In the genomic region with DNA sequence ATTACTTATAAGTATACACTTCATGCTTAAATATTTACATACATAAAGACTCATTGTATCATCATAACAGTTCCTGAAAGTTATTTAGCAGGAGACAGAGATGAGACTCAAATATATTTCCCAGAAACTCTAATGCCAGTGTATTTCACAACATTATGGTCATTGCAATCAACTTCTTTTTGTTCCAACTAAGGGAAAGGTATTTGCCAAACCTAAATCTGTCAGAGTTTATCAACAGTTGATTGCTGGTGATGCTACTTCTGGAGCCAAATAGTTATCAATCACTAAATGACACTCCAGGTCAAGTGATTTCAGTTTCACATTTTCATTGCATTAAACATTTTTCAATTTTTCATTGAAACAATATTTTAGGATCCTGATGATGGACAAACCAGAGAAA, we compare ENCODE assay signal across 27 cellular contexts.
"Had no signal": no experiment of that assay in that cellular context is flagged by ENCODE, and none has a peak within 500 bp of the region (broad histone marks: within the 10 kb centered on the region; RNA-seq: fewer than 3 reads in every experiment).

No MANE protein-coding gene starts in this region.

- H3K27ac ChIP-seq: neural progenitor cell, ovary, parathyroid adenoma, psoas muscle, skin epidermis, spleen, suprapubic skin, testis, tibial artery, transverse colon, upper lobe of right lung, uterus had no signal

- H3K79me2 ChIP-seq: parathyroid adenoma had no signal

- H2AFZ ChIP-seq: neural progenitor cell, parathyroid adenoma had no signal

- H3K4me3 ChIP-seq: neural progenitor cell, ovary, psoas muscle, skin epidermis, smooth muscle cell, spleen, suprapubic skin, testis, tibial artery, transverse colon, upper lobe of right lung, uterus had no signal

- H3K9me3 ChIP-seq: ovary, psoas muscle, spleen, suprapubic skin, testis, tibial artery, transverse colon, upper lobe of right lung, uterus had no signal

- H3K9ac ChIP-seq: neural progenitor cell, parathyroid adenoma had no signal

- H3K27me3 ChIP-seq: neural progenitor cell, ovary, spleen, suprapubic skin, testis, tibial artery, transverse colon, upper lobe of right lung, uterus had no signal

- H3K4me2 ChIP-seq: neural progenitor cell, smooth muscle cell had no signal

- DNase-seq: natural killer cell; occipital lobe; ovary; posterior cingulate gyrus; psoas muscle; right cardiac atrium; spleen; stimulated activated CD4-positive, alpha-beta T cell treated with anti-CD3 and anti-CD28 coated beads, Interleukin-12 subunit alpha, Interleukin-12 subunit beta, amount 100 ng/mL, for 4 hours; stimulated activated CD4-positive, alpha-beta T cell treated with anti-CD3 and anti-CD28 coated beads, Interleukin-1b, Interleukin-23, amount 100 ng/mL, for 48 hours; stimulated activated CD4-positive, alpha-beta T cell treated with anti-CD3 and anti-CD28 coated beads, Interleukin-4, amount 100 ng/mL, for 1 hour; stimulated activated CD4-positive, alpha-beta T cell treated with anti-CD3 and anti-CD28 coated beads, Interleukin-4, amount 100 ng/mL, for 4 hours; stimulated activated CD8-positive, alpha-beta memory T cell treated with anti-CD3 and anti-CD28 coated beads, Interleukin-4, amount 100 ng/mL, for 48 hours; stimulated activated naive CD4-positive, alpha-beta T cell; stimulated activated naive CD8-positive, alpha-beta T cell treated with anti-CD3 and anti-CD28 coated beads, Interleukin-15, amount 100 ng/mL, for 72 hours; stimulated activated naive CD8-positive, alpha-beta T cell treated with anti-CD3 and anti-CD28 coated beads, Interleukin-15, Interleukin-2, amounts not matched to agents 100 U/mL and 50 U/mL, for 24 hours; substantia nigra; testis; tibial artery; transverse colon; upper lobe of right lung; uterus had no signal

- H3K36me3 ChIP-seq: neural progenitor cell, ovary, spleen, suprapubic skin, tibial artery, transverse colon, upper lobe of right lung, uterus had no signal

- H3K4me1 ChIP-seq: neural progenitor cell, parathyroid adenoma, psoas muscle, spleen, testis, transverse colon, upper lobe of right lung, uterus had no signal

- ATAC-seq: natural killer cell; psoas muscle; right cardiac atrium; stimulated activated memory B cell treated with anti-CD40 and anti-IgM and Interleukin-4, amounts not matched to agents 10 μg/mL and 1 μg/mL and 100 μg/mL, for 72 hours; stimulated activated naive CD8-positive, alpha-beta T cell treated with anti-CD3 and anti-CD28 coated beads, Interleukin-15, amount 100 ng/mL, for 72 hours; stimulated activated naive CD8-positive, alpha-beta T cell treated with anti-CD3 and anti-CD28 coated beads, Interleukin-15, Interleukin-2, amounts not matched to agents 100 U/mL and 50 U/mL, for 24 hours; upper lobe of right lung had no signal
